Comparison of ENCODE assay signal across 9 cellular contexts in the genomic region with DNA sequence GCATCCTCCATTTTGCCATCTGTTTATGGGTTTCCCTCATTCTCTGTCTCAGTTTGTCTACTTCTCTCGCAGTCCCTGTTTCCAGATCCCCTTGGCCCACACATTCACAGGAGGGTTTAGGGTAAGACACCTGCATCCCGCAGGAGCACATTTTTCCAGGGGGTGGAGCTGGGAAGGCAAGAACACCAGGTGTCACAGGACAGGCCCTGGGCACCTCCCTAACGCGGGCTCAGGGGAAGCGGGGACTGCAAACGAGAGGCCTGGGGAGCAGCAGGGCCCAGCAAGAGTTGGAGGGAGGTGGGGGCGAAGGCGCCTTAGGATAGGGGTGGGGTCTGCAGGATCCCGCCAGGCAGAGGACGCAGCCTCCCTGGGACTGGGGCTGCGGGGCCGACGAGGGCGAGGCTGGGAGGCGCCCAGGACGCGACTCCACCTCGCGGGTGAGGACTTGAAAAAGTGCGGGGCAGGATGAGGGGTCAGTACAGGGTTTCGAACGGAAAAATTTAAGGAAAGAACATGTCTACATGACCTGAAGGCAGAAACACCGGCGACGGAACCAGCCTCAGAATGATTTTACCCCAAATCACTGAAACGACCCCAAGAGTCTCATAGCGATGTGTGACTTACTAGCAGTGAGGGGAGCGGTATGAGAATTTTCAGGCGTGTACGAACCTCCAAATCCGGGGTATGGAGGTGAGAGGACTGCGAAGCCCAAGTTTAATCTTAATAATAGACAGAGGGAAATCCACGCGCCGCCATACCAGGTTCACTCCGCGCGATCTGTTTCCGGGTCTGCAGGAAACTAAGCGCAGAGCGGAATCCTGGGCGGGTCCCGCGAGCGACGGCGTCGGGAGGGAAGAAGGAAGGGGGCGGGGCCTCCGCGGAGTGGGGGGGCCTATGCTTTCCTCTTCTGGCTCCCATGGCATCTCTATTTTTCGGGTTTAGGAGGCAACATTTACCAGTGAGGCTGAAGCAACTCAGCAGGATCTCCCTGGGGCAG. TPM values are rescaled to one million over a fixed set of nuclear protein-coding genes. Genes with fewer than 3 reads are reported as not detected.
DNase-seq lines count a peak whose midpoint lies in the region; FAIRE-seq and TF ChIP-seq lines count a peak whose summit lies in the region.
"Had no signal": no experiment of that assay in that cellular context is flagged by ENCODE, and none has a peak within 500 bp of the region (broad histone marks: within the 10 kb centered on the region; RNA-seq: fewer than 3 reads in every experiment).

No MANE protein-coding gene starts in this region.

- intact Hi-C loops in testis (cut with DNase I; ENCODE audit: low total_unique reads), result no loop called here
- intact Hi-C loops in posterior vena cava (cut with DNase I), result no loop called here

- no peak overlapping the region for H3K27ac ChIP-seq in keratinocyte (ENCODE audit: control insufficient read depth, insufficient read depth, low read length)
- H3K27ac ChIP-seq in testis, result peak overlapping the region in 1 of 2 donors; percentile 0

- H3K27me3 ChIP-seq in bronchial epithelial cell (ENCODE audit: control insufficient read depth, insufficient read depth, low read length), result no peaks in the 10 kb centered on the region
- H3K27me3 ChIP-seq in keratinocyte (ENCODE audit: control insufficient read depth, extremely low read depth, insufficient read depth, low read length), result no peaks in the 10 kb centered on the region
- no peaks in the 10 kb centered on the region for H3K27me3 ChIP-seq in testis

- no peaks in the 10 kb centered on the region for H3K9me1 ChIP-seq in keratinocyte (ENCODE audit: control insufficient read depth, extremely low read depth, insufficient read depth, low read length)

- no peak for TF ChIP-seq POLR2A in testis (IDR thresholded peaks at IDR 0.05)

- peak overlapping the region; percentile 50 for H3K4me2 ChIP-seq in keratinocyte (ENCODE audit: control insufficient read depth, extremely low read depth, insufficient read depth, low read depth, low read length)

- no peak overlapping the region for H3K9ac ChIP-seq in keratinocyte (ENCODE audit: control insufficient read depth, extremely low read depth, insufficient read depth, low read length)

- H3K4me3 ChIP-seq in bronchial epithelial cell (ENCODE audit: low read depth, low read length), result peak overlapping the region; percentile 24
- H3K4me3 ChIP-seq in keratinocyte (ENCODE audit: control insufficient read depth in 2 of 3, extremely low read depth in 1 of 3, insufficient read depth in 2 of 3, low read depth in 1 of 3, low read length in 3 of 3), result peak overlapping the region; percentile 44 to 49 (median 44)
- H3K4me3 ChIP-seq in testis, result peak overlapping the region; percentile 46 to 63

- peak; percentile 18 for DNase-seq in activated T-cell treated with anti-CD3 and anti-CD28 coated beads, Interleukin-2, amount 50 U/mL, for 1 hour
- no peak for DNase-seq in activated T-cell treated with anti-CD3 and anti-CD28 coated beads for 4 hours
- peak; percentile 8 for DNase-seq in bronchial epithelial cell (ENCODE audit: low read depth)
- DNase-seq in keratinocyte (ENCODE audit: low read depth, low spot score), result no peak
- peak; percentile 93 for DNase-seq in testis
- no peak for DNase-seq in activated effector memory CD4-positive, alpha-beta T cell treated with anti-CD3 and anti-CD28 coated beads, Interleukin-2, amount 50 U/mL, for 16 hours
- no peak for DNase-seq in NCI-H748 (lab: John Stamatoyannopoulos, UW; ENCODE audit: unreplicated experiment)
- no peak for DNase-seq in posterior vena cava (ENCODE audit: low spot score)
- DNase-seq: NCI-H1436 had no signal

- no peaks in the 10 kb centered on the region for H4K20me1 ChIP-seq in keratinocyte (ENCODE audit: control insufficient read depth, extremely low read depth, insufficient read depth, low read length)

- H3K36me3 ChIP-seq in bronchial epithelial cell (ENCODE audit: control insufficient read depth, insufficient read depth, low read length), result no peaks in the 10 kb centered on the region
- no peaks in the 10 kb centered on the region for H3K36me3 ChIP-seq in keratinocyte (ENCODE audit: control insufficient read depth in 2 of 2, extremely low read depth in 1 of 2, insufficient read depth in 2 of 2, low read length in 2 of 2)
- no peaks in the 10 kb centered on the region for H3K36me3 ChIP-seq in testis (ENCODE audit: low read depth, missing control alignments)

- H3K9me3 ChIP-seq in keratinocyte (ENCODE audit: control insufficient read depth, low read depth, low read length), result no peaks in the 10 kb centered on the region
- no peaks in the 10 kb centered on the region for H3K9me3 ChIP-seq in testis

- dilution Hi-C loops in keratinocyte (cut with MboI; ENCODE audit: extremely low pct_ligation_motif_present, low sequenced_read_pairs), result no loop called here

- FAIRE-seq in bronchial epithelial cell (lab: Jason Lieb, UNC), result no peak
- FAIRE-seq in keratinocyte (lab: Jason Lieb, UNC), result no peak

- H2AFZ ChIP-seq in keratinocyte (ENCODE audit: control insufficient read depth, low read length), result no peak overlapping the region

- no peaks in the 10 kb centered on the region for H3K79me2 ChIP-seq in keratinocyte (ENCODE audit: control insufficient read depth, insufficient read depth, low read length)

- no peak for TF ChIP-seq CTCF in bronchial epithelial cell (IDR thresholded peaks at IDR 0.05; ENCODE audit: insufficient read depth, low read length, severe bottlenecking)
- no peak for TF ChIP-seq CTCF in keratinocyte (optimal IDR thresholded peaks at IDR 0.05 in 1 of 3, IDR thresholded peaks at IDR 0.05 in 1 of 3, conservative IDR thresholded peaks at IDR 0.05 in 1 of 3; ENCODE audit: extremely low read depth in 1 of 3, insufficient read depth in 2 of 3, low read length in 3 of 3)
- no peak for TF ChIP-seq CTCF in testis (IDR thresholded peaks at IDR 0.05)

- H3K4me1 ChIP-seq in keratinocyte (ENCODE audit: control insufficient read depth, extremely low read depth, insufficient read depth, low read length), result no peaks in the 10 kb centered on the region
- H3K4me1 ChIP-seq in testis, result no peaks in the 10 kb centered on the region

- WGBS in testis, 2 donors, result 6 to 20% methylated on average over 47 to 52 of the region's 52 CpGs

RNA-seq across cellular contexts. Expression of a gene that starts 7.1 kb away (rescaled TPM):
- total RNA-seq in bronchial epithelial cell (not detected in 2 replicates), testis (not detected), posterior vena cava (not detected)
- polyA plus RNA-seq in keratinocyte (not detected in 3 replicates), testis (ENCODE audit: insufficient read depth, low read depth, low replicate concordance) (0.12 TPM)
- not detected for polyA plus RNA-seq in keratinocyte (2011; ENCODE audit: low read depth)
- polyA plus RNA-seq in keratinocyte (2011; cell fraction: cytosol; rRNA removed), result 0.03 TPM in 1 of 2 replicates, not detected in the other
- polyA plus RNA-seq in keratinocyte (2011; cell fraction: nucleus; rRNA removed), result 0.05 TPM in 1 of 2 replicates, not detected in the other
- not detected in 2 replicates for polyA plus RNA-seq in keratinocyte (2012; ENCODE audit: low replicate concordance)
- not detected in 3 replicates for polyA minus RNA-seq in keratinocyte
- polyA minus RNA-seq in keratinocyte (2011; cell fraction: cytosol; rRNA and poly(A)+ RNA removed), result not detected
- polyA minus RNA-seq in keratinocyte (2011; cell fraction: nucleus; rRNA and poly(A)+ RNA removed), result not detected in 2 replicates

RNA-seq across cellular contexts. Expression of a gene that starts 23.7 kb away (rescaled TPM):
- not detected in 2 replicates for total RNA-seq in bronchial epithelial cell
- polyA plus RNA-seq in keratinocyte, result not detected in 3 replicates
- not detected for polyA plus RNA-seq in keratinocyte (2011; ENCODE audit: low read depth)
- polyA plus RNA-seq in keratinocyte (2011; cell fraction: cytosol; rRNA removed), result not detected in 2 replicates
- not detected in 2 replicates for polyA plus RNA-seq in keratinocyte (2011; cell fraction: nucleus; rRNA removed)
- not detected in 2 replicates for polyA plus RNA-seq in keratinocyte (2012; ENCODE audit: low replicate concordance)
- polyA minus RNA-seq in keratinocyte, result not detected in 3 replicates
- polyA minus RNA-seq in keratinocyte (2011; cell fraction: cytosol; rRNA and poly(A)+ RNA removed), result not detected
- polyA minus RNA-seq in keratinocyte (2011; cell fraction: nucleus; rRNA and poly(A)+ RNA removed), result not detected in 2 replicates
- under 1 TPM in 1 of 2 donors, not detected in 1; 0.12 TPM for total RNA-seq in testis
- not detected for polyA plus RNA-seq in testis (ENCODE audit: insufficient read depth, low read depth, low replicate concordance)
- total RNA-seq in posterior vena cava, result not detected

Comparison
In these comparisons a context has a peak if more than half of its experiments do, and no peak if none do; other contexts are left out.
1. DNase-seq: peak in activated T-cell treated with anti-CD3 and anti-CD28 coated beads, Interleukin-2, amount 50 U/mL, for 1 hour (single experiment), bronchial epithelial cell (single experiment) and testis (single experiment); none in activated T-cell treated with anti-CD3 and anti-CD28 coated beads for 4 hours (single experiment), keratinocyte (single experiment), activated effector memory CD4-positive, alpha-beta T cell treated with anti-CD3 and anti-CD28 coated beads, Interleukin-2, amount 50 U/mL, for 16 hours (single experiment), NCI-H748 (single experiment) and posterior vena cava (single experiment).
2. Peak in every context shown above with its lines, with median percentiles within 50 percentile points of each other: H3K4me3 ChIP-seq.